ENCODE assay signal across 23 cellular contexts in genomic region chr1:55262822-55263221, GRCh38. TPM values are rescaled to one million over a fixed set of nuclear protein-coding genes. Genes with fewer than 3 reads are reported as not detected.
DNase-seq lines count a peak whose midpoint lies in the region; ATAC-seq, FAIRE-seq and TF ChIP-seq lines count a peak whose summit lies in the region.
"Had no signal": no experiment of that assay in that cellular context is flagged by ENCODE, and none has a peak within 500 bp of the region (broad histone marks: within the 10 kb centered on the region; RNA-seq: fewer than 3 reads in every experiment).

No MANE protein-coding gene starts in this region.

- intact Hi-C loops in IMR-90 (cut with micrococcal nuclease), result no loop called here
- intact Hi-C loops in esophagus squamous epithelium (cut with DNase I), result no loop called here

- dilution Hi-C loops in IMR-90 (cut with HindIII; ENCODE audit: low sequenced_read_pairs, unreplicated experiment), result no loop called here

- H3K14ac ChIP-seq in IMR-90 (replicated peaks; ENCODE audit: low read depth, low read length), result no peak overlapping the region

- H3K4me3 ChIP-seq in AG09309 (ENCODE audit: control insufficient read depth, low read depth, low read length) (no peak overlapping the region), IMR-90 (ENCODE audit: insufficient read depth, low read depth, low read length) (no peak overlapping the region), astrocyte (ENCODE audit: insufficient read depth, low read depth, low read length) (no peak overlapping the region), esophagus squamous epithelium (no peak overlapping the region)
- H3K4me3 ChIP-seq: A549, body of pancreas, lung, spleen, transverse colon had no signal

- H2BK120ac ChIP-seq in IMR-90 (ENCODE audit: low read depth, low read length), result no peak overlapping the region

- no peaks in the 10 kb centered on the region for H3K36me3 Mint-ChIP-seq in astrocyte (ENCODE audit: low read depth, unreplicated experiment)
- H3K36me3 Mint-ChIP-seq: CD8-positive, alpha-beta T cell; naive thymus-derived CD4-positive, alpha-beta T cell had no signal

- no peak overlapping the region for H2AFZ ChIP-seq in IMR-90 (replicated peaks; ENCODE audit: low read length, poor library complexity)
- no peak overlapping the region for H2AFZ ChIP-seq in astrocyte (ENCODE audit: low read depth, low read length)

- TF ChIP-seq POLR2A in IMR-90 (IDR thresholded peaks at IDR 0.05; ENCODE audit: low read depth, low read length), result no peak
- no peak for TF ChIP-seq POLR2A in esophagus squamous epithelium (IDR thresholded peaks at IDR 0.05)

- H2AK9ac ChIP-seq in IMR-90 (replicated peaks; ENCODE audit: low read depth, low read length, poor library complexity), result no peak overlapping the region

- no peak overlapping the region for H2BK15ac ChIP-seq in IMR-90 (ENCODE audit: low read depth, low read length)

- H3K27me3 Mint-ChIP-seq in astrocyte (ENCODE audit: low read depth, unreplicated experiment), result peaks cover 19% of the 10 kb centered on the region
- H3K27me3 Mint-ChIP-seq: progenitor cell of endocrine pancreas had no signal

- in situ Hi-C loops in IMR-90 (cut with MboI; ENCODE audit: low sequenced_read_pairs), result no loop called here

- H4K5ac ChIP-seq in IMR-90 (ENCODE audit: low read depth, low read length), result no peak overlapping the region

- H3K4me1 Mint-ChIP-seq in astrocyte (ENCODE audit: low read depth, unreplicated experiment), result peaks cover 5% of the 10 kb centered on the region

- no peak overlapping the region for H3K4me3 Mint-ChIP-seq in astrocyte (ENCODE audit: unreplicated experiment)
- H3K4me3 Mint-ChIP-seq: CD8-positive, alpha-beta T cell; naive thymus-derived CD4-positive, alpha-beta T cell; stimulated activated effector memory CD8-positive, alpha-beta T cell treated with anti-CD3 and anti-CD28 coated beads, Interleukin-12 subunit alpha, Interleukin-12 subunit beta, amount 100 ng/mL, for 72 hours had no signal

- TF ChIP-seq CTCF in AG09309 (IDR thresholded peaks at IDR 0.05; ENCODE audit: control insufficient read depth, insufficient read depth, low read depth, low read length, missing control alignments), result no peak
- TF ChIP-seq CTCF in IMR-90 (conservative IDR thresholded peaks at IDR 0.05; ENCODE audit: low read depth, low read length), result no peak
- TF ChIP-seq CTCF in astrocyte (IDR thresholded peaks at IDR 0.05; ENCODE audit: insufficient read depth, low read depth, low read length), result no peak
- no peak for TF ChIP-seq CTCF in foreskin keratinocyte (conservative IDR thresholded peaks at IDR 0.05)
- no peak for TF ChIP-seq CTCF in esophagus squamous epithelium (IDR thresholded peaks at IDR 0.05)

- no peak for FAIRE-seq in astrocyte (lab: Jason Lieb, UNC)
- FAIRE-seq: A549, H1 had no signal

- no peak overlapping the region for H4K8ac ChIP-seq in IMR-90 (ENCODE audit: low read depth in 2 of 2, low read length in 2 of 2)

- H3K56ac ChIP-seq in IMR-90 (ENCODE audit: extremely low read depth, insufficient read depth, low read length), result no peak overlapping the region

- TF ChIP-seq RAD21 in IMR-90 (IDR thresholded peaks at IDR 0.05; ENCODE audit: low read length), result no peak

- H3K4ac ChIP-seq in IMR-90 (ENCODE audit: low read depth, low read length), result no peak overlapping the region

- H3K9me1 ChIP-seq in IMR-90 (ENCODE audit: insufficient read depth, low read length), result no peaks in the 10 kb centered on the region

- no peaks in the 10 kb centered on the region for H3K79me2 ChIP-seq in astrocyte (ENCODE audit: insufficient read depth, low read length)

- no peak overlapping the region for H4K91ac ChIP-seq in IMR-90 (ENCODE audit: insufficient read depth, low read depth, low read length)

- H3K23ac ChIP-seq in IMR-90 (ENCODE audit: low read depth, low read length), result no peak overlapping the region

- POLR2A ChIA-PET in IMR-90 (lab: Charles Lee; ENCODE audit: unreplicated experiment), result no interaction called here

- H3K9me3 Mint-ChIP-seq in astrocyte (ENCODE audit: unreplicated experiment), result peaks cover 3% of the 10 kb centered on the region
- H3K9me3 Mint-ChIP-seq: CD8-positive, alpha-beta T cell; naive thymus-derived CD4-positive, alpha-beta T cell; stimulated activated effector memory CD8-positive, alpha-beta T cell treated with anti-CD3 and anti-CD28 coated beads, Interleukin-12 subunit alpha, Interleukin-12 subunit beta, amount 100 ng/mL, for 72 hours had no signal

- H3K36me3 ChIP-seq in IMR-90 (ENCODE audit: control insufficient read depth, insufficient read depth, low read length) (no peaks in the 10 kb centered on the region), astrocyte (ENCODE audit: insufficient read depth, low read length) (no peaks in the 10 kb centered on the region), esophagus squamous epithelium (no peaks in the 10 kb centered on the region)
- H3K36me3 ChIP-seq: spleen, transverse colon had no signal

- H3K27me3 ChIP-seq in IMR-90 (ENCODE audit: control insufficient read depth, insufficient read depth, low read length), result peaks cover 5% of the 10 kb centered on the region; the same call in 1 of the 2 replicates
- no peaks in the 10 kb centered on the region for H3K27me3 ChIP-seq in astrocyte (ENCODE audit: insufficient read depth, low read length)
- no peaks in the 10 kb centered on the region for H3K27me3 ChIP-seq in foreskin keratinocyte
- no peaks in the 10 kb centered on the region for H3K27me3 ChIP-seq in esophagus squamous epithelium
- H3K27me3 ChIP-seq: body of pancreas, spleen, transverse colon had no signal

- H2AK5ac ChIP-seq in IMR-90 (ENCODE audit: low read depth, low read length), result no peak overlapping the region

- CTCF ChIA-PET in IMR-90 (lab: Yijun Ruan, JAX), result no interaction called here

- H3K27ac ChIP-seq in IMR-90 (ENCODE audit: insufficient read depth, low read length) (no peak overlapping the region), astrocyte (ENCODE audit: low read depth, low read length) (no peak overlapping the region), foreskin keratinocyte (no peak overlapping the region), esophagus squamous epithelium (no peak overlapping the region)
- H3K27ac ChIP-seq: A549, body of pancreas, spleen, transverse colon had no signal

- H2BK5ac ChIP-seq in IMR-90 (ENCODE audit: low read depth, low read length, poor library complexity, severe bottlenecking), result no peak overlapping the region

- H4K20me1 ChIP-seq in IMR-90 (ENCODE audit: insufficient read depth, low read length) (no peaks in the 10 kb centered on the region), astrocyte (ENCODE audit: insufficient read depth, low read length) (no peaks in the 10 kb centered on the region)

- no peaks in the 10 kb centered on the region; the same call in 1 of the 2 replicates for H3K4me1 ChIP-seq in IMR-90 (ENCODE audit: control insufficient read depth, insufficient read depth, low read length)
- H3K4me1 ChIP-seq in astrocyte (ENCODE audit: insufficient read depth, low read length), result no peaks in the 10 kb centered on the region
- no peaks in the 10 kb centered on the region for H3K4me1 ChIP-seq in foreskin keratinocyte
- H3K4me1 ChIP-seq in esophagus squamous epithelium, result no peaks in the 10 kb centered on the region
- H3K4me1 ChIP-seq: A549, body of pancreas, transverse colon had no signal

- H3K4me2 ChIP-seq in IMR-90 (ENCODE audit: low read depth, low read length), result no peak overlapping the region
- H3K4me2 ChIP-seq in astrocyte (ENCODE audit: low read length), result no peak overlapping the region
- H3K4me2 ChIP-seq: A549 had no signal

- no peak overlapping the region for H3K18ac ChIP-seq in IMR-90 (ENCODE audit: low read depth, low read length)

- no peaks in the 10 kb centered on the region for H3K9me3 ChIP-seq in IMR-90 (ENCODE audit: control insufficient read depth, insufficient read depth, low read length)
- H3K9me3 ChIP-seq in astrocyte (ENCODE audit: insufficient read depth, low read depth, low read length), result no peaks in the 10 kb centered on the region
- H3K9me3 ChIP-seq in esophagus squamous epithelium, result no peaks in the 10 kb centered on the region
- H3K9me3 ChIP-seq: A549, body of pancreas, transverse colon had no signal

- ATAC-seq in IMR-90 (ENCODE audit: low read depth), result peak; percentile 49; the same call in 1 of the 2 replicates
- ATAC-seq in foreskin keratinocyte, result peak; percentile 96
- ATAC-seq: A549; body of pancreas; CD8-positive, alpha-beta T cell; naive thymus-derived CD4-positive, alpha-beta T cell; stimulated activated effector memory CD8-positive, alpha-beta T cell treated with anti-CD3 and anti-CD28 coated beads, Interleukin-12 subunit alpha, Interleukin-12 subunit beta, amount 100 ng/mL, for 72 hours had no signal

- peak overlapping the region; percentile 34 for H3K27ac Mint-ChIP-seq in astrocyte (ENCODE audit: unreplicated experiment)
- H3K27ac Mint-ChIP-seq: CD8-positive, alpha-beta T cell; naive thymus-derived CD4-positive, alpha-beta T cell; progenitor cell of endocrine pancreas; stimulated activated effector memory CD8-positive, alpha-beta T cell treated with anti-CD3 and anti-CD28 coated beads, Interleukin-12 subunit alpha, Interleukin-12 subunit beta, amount 100 ng/mL, for 72 hours had no signal

- no TSS peak for BruUV-seq in IMR-90 (replicated peaks; lab: Mats Ljungman, UMichigan)

- H3K9ac ChIP-seq in IMR-90 (ENCODE audit: low read depth, low read length), result no peak overlapping the region
- no peak overlapping the region for H3K9ac ChIP-seq in astrocyte (ENCODE audit: low read length)

- H3K79me1 ChIP-seq in IMR-90 (ENCODE audit: low read depth in 1 of 2, low read length in 2 of 2), result no peaks in the 10 kb centered on the region

- DNase-seq in AG09309 (ENCODE audit: low read depth), result peak; percentile 41
- peak; percentile 56 for DNase-seq in IMR-90
- peak; percentile 22 for DNase-seq in astrocyte (ENCODE audit: low read depth)
- DNase-seq in foreskin keratinocyte, result peak; percentile 76 to 94
- DNase-seq in NCI-H146 (lab: John Stamatoyannopoulos, UW), result no peak
- no peak for DNase-seq in COR-L47 (lab: John Stamatoyannopoulos, UW)
- DNase-seq in activated CD4-positive, alpha-beta T cell treated with anti-CD3 and anti-CD28 coated beads, Interleukin-2, amount 50 U/mL, for 48 hours, result no peak
- no peak for DNase-seq in esophagus squamous epithelium (lab: John Stamatoyannopoulos, UW)
- DNase-seq: activated CD4-positive, alpha-beta T cell treated with anti-CD3 and anti-CD28 coated beads for 4 hours; activated CD8-positive, alpha-beta memory T cell treated with anti-CD3 and anti-CD28 coated beads, Interleukin-2, amount 50 U/mL, for 48 hours; activated naive CD4-positive, alpha-beta T cell; body of pancreas; CD8-positive, alpha-beta T cell; Kasumi-1; naive thymus-derived CD4-positive, alpha-beta T cell; NCI-H446 treated with DMSO at 0.1 percent for 48 hours; spleen; transverse colon had no signal

- no CpG with 5 or more reads among the region's 1 CpG for WGBS in IMR-90 (ENCODE audit: extremely low coverage in 2 of 2, insufficient read length in 1 of 2), 2 experiments
- 45 to 54% methylated on average over 1 of the region's 1 CpG for WGBS in esophagus squamous epithelium, 2 donors

- H2BK20ac ChIP-seq in IMR-90 (ENCODE audit: low read depth, low read length), result no peak overlapping the region

RNA-seq across cellular contexts. Expression of gene USP24, which starts 47.7 kb away (rescaled TPM):
- 34.7 and 36.7 TPM in 2 replicates for total RNA-seq in IMR-90 (2012; rRNA removed)
- 6.4 and 8.4 TPM in 2 replicates for polyA plus RNA-seq in IMR-90 (2012; rRNA removed)
- polyA plus RNA-seq in IMR-90 (2012; cell fraction: cytosol; rRNA removed), result 1.7 and 3.6 TPM in 2 replicates
- 4.9 and 29.1 TPM in 2 replicates for polyA plus RNA-seq in IMR-90 (2012; cell fraction: nucleus; rRNA removed; ENCODE audit: low replicate concordance)
- 22.9 and 30.8 TPM in 2 replicates for total RNA-seq in astrocyte
- total RNA-seq in foreskin keratinocyte, result 42.4 and 45.3 TPM in 2 replicates
- 12.1 and 17.2 TPM in 2 replicates for polyA plus RNA-seq in foreskin keratinocyte
- 10 to 100 TPM; 21.8 to 47.1 (median 28.1) TPM for total RNA-seq in esophagus squamous epithelium

Comparison
In these comparisons a context has a peak if more than half of its experiments do, and no peak if none do; other contexts are left out.
1. DNase-seq: peak in AG09309 (single experiment), IMR-90 (single experiment), astrocyte (single experiment) and foreskin keratinocyte (2 of 2); none in NCI-H146 (single experiment), COR-L47 (single experiment), activated CD4-positive, alpha-beta T cell treated with anti-CD3 and anti-CD28 coated beads, Interleukin-2, amount 50 U/mL, for 48 hours (0 of 2) and esophagus squamous epithelium (single experiment).